25 cellular contexts compared by ENCODE assay signal in genomic region chr11:86718999-86719398, GRCh38.
"Had no signal": no experiment of that assay in that cellular context is flagged by ENCODE, and none has a peak within 500 bp of the region (broad histone marks: within the 10 kb centered on the region; RNA-seq: fewer than 3 reads in every experiment).

No MANE protein-coding gene starts in this region.

- H3K36me3 ChIP-seq: heart left ventricle, lower lobe of right lung, stomach, suprapubic skin, tibial nerve, vagina had no signal

- FAIRE-seq: kidney had no signal

- H3K9ac ChIP-seq: parathyroid adenoma had no signal

- H3K4me1 ChIP-seq: lower lobe of right lung, parathyroid adenoma, stomach, tibial nerve had no signal

- ATAC-seq: activated T-cell treated with anti-CD3 and anti-CD28 coated beads, Interleukin-2, amount 50 U/mL, for 4 hours; heart left ventricle; left lobe of liver; lower lobe of right lung; natural killer cell treated with Interleukin-12 subunit alpha and Interleukin-12 subunit beta and Interleukin-15 and Interleukin-18, amount 100 ng/mL, for 72 hours; right cardiac atrium; stimulated activated effector memory CD8-positive, alpha-beta T cell treated with anti-CD3 and anti-CD28 coated beads, Interleukin-12 subunit alpha, Interleukin-12 subunit beta, amount 100 ng/mL, for 72 hours; WTC11 had no signal

- H2AFZ ChIP-seq: parathyroid adenoma had no signal

- H3K27me3 ChIP-seq: heart left ventricle, stomach, suprapubic skin, tibial nerve, vagina had no signal

- H3K79me2 ChIP-seq: parathyroid adenoma had no signal

- H3K27ac ChIP-seq: coronary artery, heart left ventricle, lower lobe of right lung, parathyroid adenoma, stomach, suprapubic skin, tibial nerve had no signal

- DNase-seq: activated CD4-positive, alpha-beta T cell treated with anti-CD3 and anti-CD28 coated beads, Interleukin-2, amount 50 U/mL, for 4 hours; activated CD8-positive, alpha-beta memory T cell treated with anti-CD3 and anti-CD28 coated beads, Interleukin-2, amount 50 U/mL, for 48 hours; activated naive CD4-positive, alpha-beta T cell; activated naive CD8-positive, alpha-beta T cell treated with anti-CD3 and anti-CD28 coated beads for 36 hours; activated T-cell treated with anti-CD3 and anti-CD28 coated beads, Interleukin-2, amount 50 U/mL, for 4 hours; cerebellar nuclear complex; heart left ventricle; kidney; lower lobe of right lung; right cardiac atrium; stimulated activated CD4-positive, alpha-beta T cell treated with anti-CD3 and anti-CD28 coated beads, Interleukin-2, amount 100 ng/mL, for 24 hours; stomach; T1000 had no signal

- H3K36me3 Mint-ChIP-seq: activated naive CD8-positive, alpha-beta T cell treated with anti-CD3 and anti-CD28 coated beads for 36 hours; stimulated activated effector memory CD8-positive, alpha-beta T cell treated with anti-CD3 and anti-CD28 coated beads, Interleukin-12 subunit alpha, Interleukin-12 subunit beta, amount 100 ng/mL, for 72 hours had no signal

- H3K27ac Mint-ChIP-seq: activated naive CD8-positive, alpha-beta T cell treated with anti-CD3 and anti-CD28 coated beads for 36 hours; activated T-helper 2 cell treated with anti-CD3 and anti-CD28 coated beads, Interferon-gamma antibody, Interleukin-2, Interleukin-4, amounts not matched to agents 10 μg/mL and 5 μg/mL and 100 μg/mL, durations not matched to agents 14 hours and 24 hours and 36 hours; natural killer cell treated with Interleukin-12 subunit alpha and Interleukin-12 subunit beta and Interleukin-15 and Interleukin-18, amount 100 ng/mL, for 72 hours; stimulated activated effector memory CD8-positive, alpha-beta T cell treated with anti-CD3 and anti-CD28 coated beads, Interleukin-12 subunit alpha, Interleukin-12 subunit beta, amount 100 ng/mL, for 72 hours; T-helper 1 cell treated with Interleukin-12 subunit alpha and Interleukin-12 subunit beta and Interleukin-4 antibody, amounts not matched to agents 30 μg/mL and 1 μg/mL, for 36 hours; WTC11 had no signal

- H3K4me3 ChIP-seq: coronary artery, heart left ventricle, lower lobe of right lung, skin epidermis, stomach, suprapubic skin, tibial nerve, vagina had no signal

- H3K4me3 Mint-ChIP-seq: activated naive CD8-positive, alpha-beta T cell treated with anti-CD3 and anti-CD28 coated beads for 36 hours; activated T-cell treated with anti-CD3 and anti-CD28 coated beads, Interleukin-2, amount 50 U/mL, for 4 hours; natural killer cell treated with Interleukin-12 subunit alpha and Interleukin-12 subunit beta and Interleukin-15 and Interleukin-18, amount 100 ng/mL, for 72 hours; stimulated activated effector memory CD8-positive, alpha-beta T cell treated with anti-CD3 and anti-CD28 coated beads, Interleukin-12 subunit alpha, Interleukin-12 subunit beta, amount 100 ng/mL, for 72 hours; T-helper 1 cell treated with Interleukin-12 subunit alpha and Interleukin-12 subunit beta and Interleukin-4 antibody, amounts not matched to agents 30 μg/mL and 1 μg/mL, for 36 hours; WTC11 had no signal

- H3K4me1 Mint-ChIP-seq: activated naive CD8-positive, alpha-beta T cell treated with anti-CD3 and anti-CD28 coated beads for 36 hours; stimulated activated effector memory CD8-positive, alpha-beta T cell treated with anti-CD3 and anti-CD28 coated beads, Interleukin-12 subunit alpha, Interleukin-12 subunit beta, amount 100 ng/mL, for 72 hours; WTC11 had no signal
